ENCODE assay signal across 1 cellular context in genomic region chr1:186681806-186682205, GRCh38.
TF ChIP-seq lines count a peak whose summit lies in the region.

No MANE protein-coding gene starts in this region.

TF ChIP-seq in GM23338, 12 proteins besides CTCF, POLR2A, EP300 and RAD21 (continued from another document):
- no peak for TF ChIP-seq ETS1 (IDR thresholded peaks at IDR 0.05)
- TF ChIP-seq REST (IDR thresholded peaks at IDR 0.05; ENCODE audit: unreplicated experiment): no peak
- TF ChIP-seq NANOG (IDR thresholded peaks at IDR 0.05; ENCODE audit: borderline replicate concordance): no peak
- no peak for TF ChIP-seq EZH2phosphoT487 (IDR thresholded peaks at IDR 0.05; ENCODE audit: unreplicated experiment)
- TF ChIP-seq CREB1 (CRISPR knock-in tag; IDR thresholded peaks at IDR 0.05; ENCODE audit: low read depth): no peak
